In the genomic region with DNA sequence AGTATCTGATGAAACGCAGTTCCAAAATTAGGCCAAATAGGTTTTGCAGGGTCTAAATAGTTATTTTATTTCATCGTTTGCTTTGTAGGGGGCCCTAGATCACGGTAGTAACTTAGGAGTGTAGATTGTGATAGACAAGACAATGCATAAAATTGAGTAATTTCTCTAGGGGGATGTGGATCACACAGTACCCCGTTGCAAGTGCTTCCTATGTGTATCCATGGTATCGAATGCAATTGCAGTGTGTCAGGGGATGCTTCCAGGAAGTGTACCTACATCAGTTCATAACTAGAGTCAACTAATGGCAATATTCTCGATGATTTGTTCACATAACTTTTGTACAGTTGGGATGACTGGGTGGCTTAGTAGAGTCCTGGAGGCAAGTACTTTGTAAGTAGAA, we compare ENCODE assay signal across 8 cellular contexts. TPM values are rescaled to one million over a fixed set of nuclear protein-coding genes. Genes with fewer than 3 reads are reported as not detected.
A peak's percentile ranks its signal among the peaks of the same experiment; 100 is the strongest.
DNase-seq lines count a peak whose midpoint lies in the region; ATAC-seq and TF ChIP-seq lines count a peak whose summit lies in the region.

No MANE protein-coding gene starts in this region.

- H2AFZ ChIP-seq in OCI-LY1 (ENCODE audit: low read length), result no peak overlapping the region

- TF ChIP-seq CTCF in OCI-LY1 (IDR thresholded peaks at IDR 0.05; ENCODE audit: low read length), result no peak

- peak overlapping the region; percentile 86 to 98 (median 93) for H3K4me3 Mint-ChIP-seq in naive B cell

- peak overlapping the region; percentile 83 for H3K27ac ChIP-seq in OCI-LY1 (ENCODE audit: low read depth, low read length, poor library complexity, severe bottlenecking)

- H3K9me2 ChIP-seq in OCI-LY1 (ENCODE audit: low read depth, low read length), result no peaks in the 10 kb centered on the region

- H3K9ac ChIP-seq in OCI-LY1 (ENCODE audit: low read length), result peak overlapping the region; percentile 82

- H3K36me3 ChIP-seq in OCI-LY1 (ENCODE audit: insufficient read depth, low read length), result peaks cover 35% of the 10 kb centered on the region

- DNase-seq in NCI-H748 (lab: John Stamatoyannopoulos, UW; ENCODE audit: unreplicated experiment), result peak; percentile 43
- no peak for DNase-seq in NCI-H748 treated with DMSO at 0.1 percent for 48 hours (lab: John Stamatoyannopoulos, UW)
- peak; percentile 17 to 36 for DNase-seq in dermis microvascular lymphatic vessel endothelial cell (ENCODE audit: low read depth in 2 of 2)
- DNase-seq in naive B cell, result peak; percentile 11
- no peak for DNase-seq in stimulated activated CD4-positive, alpha-beta T cell treated with anti-CD3 and anti-CD28 coated beads, Interleukin-4, amount 100 ng/mL, for 4 hours

- peaks cover 0 to 6% (median under 1%) of the 10 kb centered on the region in 3 donors for H3K27me3 Mint-ChIP-seq in naive B cell

- peaks cover 29% of the 10 kb centered on the region for H3K79me2 ChIP-seq in OCI-LY1 (ENCODE audit: insufficient read depth, low read length)

- H3K4me3 ChIP-seq in OCI-LY1 (ENCODE audit: low read depth, low read length, poor library complexity, severe bottlenecking), result peak overlapping the region; percentile 87

- H4K20me1 ChIP-seq in OCI-LY1 (ENCODE audit: insufficient read depth, low read length), result no peaks in the 10 kb centered on the region

- no peaks in the 10 kb centered on the region for H3K36me3 Mint-ChIP-seq in naive B cell

- peaks cover 14 to 27% (median 15%) of the 10 kb centered on the region in 3 donors for H3K4me1 Mint-ChIP-seq in naive B cell

- H3K27ac Mint-ChIP-seq in naive B cell, result peak overlapping the region; percentile 94 to 98 (median 96)

- H3K9me3 Mint-ChIP-seq in naive B cell, result no peaks in the 10 kb centered on the region

- H3K4me2 ChIP-seq in OCI-LY1 (ENCODE audit: low read length), result peak overlapping the region; percentile 96

- H3K9me3 ChIP-seq in OCI-LY1 (ENCODE audit: low read length), result no peaks in the 10 kb centered on the region

- H3K27me3 ChIP-seq in OCI-LY1 (ENCODE audit: insufficient read depth, low read length), result no peaks in the 10 kb centered on the region

- peaks cover 25% of the 10 kb centered on the region for H3K4me1 ChIP-seq in OCI-LY1 (ENCODE audit: insufficient read depth, low read length, severe bottlenecking)

- no peaks in the 10 kb centered on the region for H3F3A ChIP-seq in OCI-LY1 (ENCODE audit: insufficient read depth, low read length)

- ATAC-seq in naive B cell (ENCODE audit: low read depth in 2 of 2) (no peak), GM21423 (IDR thresholded peaks at IDR 0.05; ENCODE audit: unreplicated experiment) (no peak), HG02884 (IDR thresholded peaks at IDR 0.05; ENCODE audit: unreplicated experiment) (no peak)

RNA-seq across cellular contexts. Expression of gene SSB, which starts 0.9 kb away (rescaled TPM):
- 49.9 and 72.3 TPM in 2 replicates for total RNA-seq in dermis microvascular lymphatic vessel endothelial cell
- polyA plus RNA-seq in naive B cell (ENCODE audit: low read depth in 6 of 6), result 100 to 1,000 TPM in 3 of 6 donors, 10 to 100 TPM in 3; 54.4 to 133 (median 100) TPM

RNA-seq across cellular contexts. Expression of gene METTL5, which starts 25.1 kb away (rescaled TPM):
- 30.0 and 30.4 TPM in 2 replicates for total RNA-seq in dermis microvascular lymphatic vessel endothelial cell
- 100 to 1,000 TPM; 134 to 225 (median 146) TPM for polyA plus RNA-seq in naive B cell (ENCODE audit: low read depth in 6 of 6)

RNA-seq across cellular contexts. Expression of gene UBR3, which starts 27.7 kb away (rescaled TPM):
- total RNA-seq in dermis microvascular lymphatic vessel endothelial cell, result 43.5 and 47.4 TPM in 2 replicates
- polyA plus RNA-seq in naive B cell (ENCODE audit: low read depth in 6 of 6), result 10 to 100 TPM in 1 of 6 donors, 1 to 10 TPM in 5; 6.1 to 11.9 (median 7.1) TPM

Comparison
In these comparisons a context has a peak if more than half of its experiments do, and no peak if none do; other contexts are left out.
1. DNase-seq: peak in NCI-H748 (single experiment), dermis microvascular lymphatic vessel endothelial cell (2 of 2) and naive B cell (single experiment); none in NCI-H748 treated with DMSO at 0.1 percent for 48 hours (single experiment) and stimulated activated CD4-positive, alpha-beta T cell treated with anti-CD3 and anti-CD28 coated beads, Interleukin-4, amount 100 ng/mL, for 4 hours (0 of 2).